ENCODE assay signal across 25 cellular contexts in the genomic region with DNA sequence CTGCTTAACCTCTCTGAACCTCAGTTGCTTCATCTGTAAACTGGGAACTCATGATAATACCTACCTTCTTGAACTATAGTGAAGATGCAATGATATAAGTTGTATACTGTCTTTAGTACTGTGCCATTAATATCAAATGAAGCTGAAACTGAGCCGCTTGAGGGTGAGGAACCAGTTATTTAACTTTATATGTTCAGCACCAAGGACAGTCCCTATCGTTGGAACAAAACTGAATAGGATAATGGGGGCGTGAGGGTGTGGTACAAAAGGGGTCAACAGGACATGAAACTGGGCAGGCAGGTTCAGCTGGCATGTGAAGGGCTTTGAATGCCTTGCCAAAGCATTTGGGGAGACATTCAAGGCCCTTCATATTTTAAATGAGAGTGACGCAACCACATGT.
"Had no signal": no experiment of that assay in that cellular context is flagged by ENCODE, and none has a peak within 500 bp of the region (broad histone marks: within the 10 kb centered on the region; RNA-seq: fewer than 3 reads in every experiment).

No MANE protein-coding gene starts in this region.

- H3K27ac Mint-ChIP-seq: activated B cell treated with CpG ODN at 0.5 μM for 24 hours; activated CD8-positive, alpha-beta T cell treated with anti-CD3 and anti-CD28 coated beads, Interleukin-2, amount 10 ng/mL, durations not matched to agents 7 days and 5 days; activated naive CD4-positive, alpha-beta T cell treated with anti-CD3 and anti-CD28 coated beads, Interleukin-2, amount 50 U/mL, for 72 hours; activated T-cell treated with anti-CD3 and anti-CD28 coated beads, Interleukin-2, amount 50 U/mL, for 72 hours; dendritic cell treated with granulocyte-macrophage colony-stimulating factor and Interleukin-4, amounts not matched to agents 40 ng/mL and 50 ng/mL, for 4 days; memory B cell; naive thymus-derived CD8-positive, alpha-beta T cell had no signal

- FAIRE-seq: islet of Langerhans, TTC549 had no signal

- H2AFZ ChIP-seq: parathyroid adenoma had no signal

- H3K4me3 Mint-ChIP-seq: activated B cell treated with CpG ODN at 0.5 μM for 24 hours; activated CD8-positive, alpha-beta T cell treated with anti-CD3 and anti-CD28 coated beads, Interleukin-2, amount 10 ng/mL, durations not matched to agents 7 days and 5 days; activated T-cell treated with anti-CD3 and anti-CD28 coated beads, Interleukin-2, amount 50 U/mL, for 72 hours; dendritic cell treated with granulocyte-macrophage colony-stimulating factor and Interleukin-4, amounts not matched to agents 40 ng/mL and 50 ng/mL, for 4 days; effector memory CD8-positive, alpha-beta T cell; memory B cell; naive thymus-derived CD8-positive, alpha-beta T cell had no signal

- H3K4me3 ChIP-seq: gastrocnemius medialis, heart left ventricle, left lung, mucosa of descending colon, tibial nerve, uterus had no signal

- H3K9me3 Mint-ChIP-seq: activated B cell treated with CpG ODN at 0.5 μM for 24 hours; activated naive CD4-positive, alpha-beta T cell treated with anti-CD3 and anti-CD28 coated beads, Interleukin-2, amount 50 U/mL, for 72 hours; dendritic cell treated with granulocyte-macrophage colony-stimulating factor and Interleukin-4, amounts not matched to agents 40 ng/mL and 50 ng/mL, for 4 days; memory B cell had no signal

- H3K4me1 Mint-ChIP-seq: activated B cell treated with CpG ODN at 0.5 μM for 24 hours; memory B cell; naive thymus-derived CD8-positive, alpha-beta T cell had no signal

- H3K9me3 ChIP-seq: gastrocnemius medialis, left lung, mucosa of descending colon, neutrophil, uterus had no signal

- H3K27me3 ChIP-seq: brain microvascular endothelial cell, gastrocnemius medialis, tibial nerve, uterus had no signal

- H3K36me3 ChIP-seq: gastrocnemius medialis, heart left ventricle, left lung, neutrophil, uterus had no signal

- H3K4me1 ChIP-seq: gastrocnemius medialis, heart left ventricle, left lung, parathyroid adenoma, tibial nerve, uterus had no signal

- H3K27ac ChIP-seq: brain microvascular endothelial cell, gastrocnemius medialis, heart left ventricle, left lung, neutrophil, parathyroid adenoma, tibial nerve, uterus had no signal

- H3K9ac ChIP-seq: parathyroid adenoma had no signal

- DNase-seq: activated B cell treated with CpG ODN at 0.5 μM for 24 hours; activated CD4-positive, alpha-beta T cell treated with anti-CD3 and anti-CD28 coated beads for 48 hours; activated CD8-positive, alpha-beta memory T cell treated with anti-CD3 and anti-CD28 coated beads, Interleukin-2, amount 50 U/mL, for 4 hours; activated CD8-positive, alpha-beta T cell treated with anti-CD3 and anti-CD28 coated beads, Interleukin-2, amount 10 ng/mL, durations not matched to agents 7 days and 5 days; activated gamma-delta T cell; activated T-cell treated with anti-CD3 and anti-CD28 coated beads, Interleukin-2, amount 50 U/mL, for 72 hours; brain microvascular endothelial cell; effector memory CD8-positive, alpha-beta T cell; gastrocnemius medialis; heart left ventricle; left lung; mucosa of descending colon; naive thymus-derived CD8-positive, alpha-beta T cell; stimulated activated CD4-positive, alpha-beta T cell treated with anti-CD3 and anti-CD28 coated beads, Interleukin-4, amount 100 ng/mL, for 1 hour; stimulated activated naive CD4-positive, alpha-beta T cell; substantia nigra; uterus had no signal

- ATAC-seq: activated CD8-positive, alpha-beta T cell treated with anti-CD3 and anti-CD28 coated beads, Interleukin-2, amount 10 ng/mL, durations not matched to agents 7 days and 5 days; activated naive CD4-positive, alpha-beta T cell treated with anti-CD3 and anti-CD28 coated beads, Interleukin-2, amount 50 U/mL, for 72 hours; activated T-cell treated with anti-CD3 and anti-CD28 coated beads, Interleukin-2, amount 50 U/mL, for 72 hours; effector memory CD8-positive, alpha-beta T cell; gastrocnemius medialis; heart left ventricle; left lung; mucosa of descending colon; naive thymus-derived CD8-positive, alpha-beta T cell had no signal

- H3K27me3 Mint-ChIP-seq: dendritic cell treated with granulocyte-macrophage colony-stimulating factor and Interleukin-4, amounts not matched to agents 40 ng/mL and 50 ng/mL, for 4 days had no signal

- H3K79me2 ChIP-seq: parathyroid adenoma had no signal

- H3K36me3 Mint-ChIP-seq: activated naive CD4-positive, alpha-beta T cell treated with anti-CD3 and anti-CD28 coated beads, Interleukin-2, amount 50 U/mL, for 72 hours; memory B cell; naive thymus-derived CD8-positive, alpha-beta T cell had no signal
